In the genomic region with DNA sequence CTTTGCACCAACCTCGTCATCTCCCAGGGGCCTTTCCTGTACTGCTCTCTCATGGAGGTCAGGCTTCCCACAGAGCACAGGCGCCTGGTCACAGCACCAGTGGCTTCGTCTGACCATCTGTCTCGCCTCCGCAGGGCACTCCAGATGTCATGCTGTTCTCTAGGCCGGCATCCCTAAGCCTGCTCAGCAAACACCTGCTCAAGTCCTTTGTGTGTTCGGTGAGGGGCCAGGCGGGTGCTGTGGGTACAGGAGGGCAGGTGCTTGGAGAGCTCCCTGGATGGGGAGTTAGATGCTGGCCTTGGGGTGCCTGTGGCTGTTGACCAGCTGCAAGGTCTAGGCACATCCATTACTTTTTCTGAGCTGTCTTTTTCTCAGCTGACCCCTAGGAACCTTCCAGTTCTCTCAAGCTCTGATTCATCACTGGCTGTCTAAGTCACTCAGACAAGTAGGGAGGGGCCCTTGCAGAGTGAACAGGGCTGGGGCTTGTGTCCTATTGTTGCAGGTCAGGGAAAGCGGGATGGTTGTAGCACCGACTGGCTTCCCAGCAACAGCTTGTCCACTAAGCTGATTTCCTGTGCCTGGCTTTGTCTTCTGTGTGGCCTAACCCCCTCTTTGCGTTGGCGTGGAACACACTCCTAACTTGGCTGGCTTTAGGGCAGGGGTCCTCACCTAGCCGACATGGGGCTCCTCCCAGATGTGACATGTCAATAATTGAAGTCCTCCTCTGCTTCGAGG, we compare ENCODE assay signal across 1 cellular context.
A peak's percentile ranks its signal among the peaks of the same experiment; 100 is the strongest.
TF ChIP-seq lines count a peak whose summit lies in the region.

No MANE protein-coding gene starts in this region.

TF ChIP-seq in endothelial cell of umbilical vein, 7 proteins besides CTCF, POLR2A, EP300 and RAD21:
- TF ChIP-seq POLR2AphosphoS5 (IDR thresholded peaks at IDR 0.05; ENCODE audit: insufficient read depth, low read depth, low read length) (no peak), FOS (IDR thresholded peaks at IDR 0.05; ENCODE audit: borderline replicate concordance, insufficient read depth, low read length) (peak; percentile 30), MYC (IDR thresholded peaks at IDR 0.05; ENCODE audit: low read depth, low read length) (no peak), GATA2 (IDR thresholded peaks at IDR 0.05; ENCODE audit: insufficient read depth, insufficient read length, low read depth, low read length) (no peak), EZH2 (IDR thresholded peaks at IDR 0.05; ENCODE audit: borderline replicate concordance, low read depth, low read length, severe bottlenecking) (no peak), JUN (IDR thresholded peaks at IDR 0.05; ENCODE audit: borderline replicate concordance, insufficient read depth, insufficient read length, low read depth) (no peak)
- TF ChIP-seq, protein P1, sequence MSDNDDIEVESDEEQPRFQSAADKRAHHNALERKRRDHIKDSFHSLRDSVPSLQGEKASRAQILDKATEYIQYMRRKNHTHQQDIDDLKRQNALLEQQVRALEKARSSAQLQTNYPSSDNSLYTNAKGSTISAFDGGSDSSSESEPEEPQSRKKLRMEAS (IDR thresholded peaks at IDR 0.05; ENCODE audit: insufficient read depth, insufficient read length) = no peak
